9 cellular contexts compared by ENCODE assay signal in genomic region chr5:148957591-148958202, GRCh38.
A peak's percentile ranks its signal among the peaks of the same experiment; 100 is the strongest.
DNase-seq lines count a peak whose midpoint lies in the region; ATAC-seq, FAIRE-seq and TF ChIP-seq lines count a peak whose summit lies in the region.
"Had no signal": no experiment of that assay in that cellular context is flagged by ENCODE, and none has a peak within 500 bp of the region (broad histone marks: within the 10 kb centered on the region; RNA-seq: fewer than 3 reads in every experiment).

No MANE protein-coding gene starts in this region.

- TF ChIP-seq CTCF in astrocyte (IDR thresholded peaks at IDR 0.05; ENCODE audit: insufficient read depth, low read depth, low read length) = peak; percentile 87

- intact Hi-C loops in left colon (cut with DNase I, micrococcal nuclease) = no loop called here

- peak; percentile 5 for DNase-seq in NCI-H146 (lab: John Stamatoyannopoulos, UW)
- no peak for DNase-seq in NCI-H146 treated with DMSO at 0.1 percent for 48 hours (lab: John Stamatoyannopoulos, UW; ENCODE audit: unreplicated experiment)
- peak; percentile 59 for DNase-seq in SK-MEL-5 (ENCODE audit: low read depth, low spot score)
- DNase-seq in astrocyte (ENCODE audit: low read depth) = no peak
- DNase-seq in left colon = peak in 1 of 2 donors; percentile 54
- peak; percentile 12 to 25 for DNase-seq in stimulated activated CD8-positive, alpha-beta memory T cell treated with anti-CD3 and anti-CD28 coated beads, Interleukin-15, amount 100 ng/mL, for 48 hours (ENCODE audit: low read depth in 2 of 2)
- DNase-seq in hepatic stellate cell (ENCODE audit: low spot score) = no peak

- no peak overlapping the region for H2AFZ ChIP-seq in astrocyte (ENCODE audit: low read depth, low read length)

- H3K4me3 ChIP-seq in astrocyte (ENCODE audit: insufficient read depth, low read depth, low read length) = no peak overlapping the region

- H4K20me1 ChIP-seq in astrocyte (ENCODE audit: insufficient read depth, low read length) = no peaks in the 10 kb centered on the region

- in situ Hi-C loops in SK-MEL-5 (cut with HindIII; ENCODE audit: low pct_unique_long_range_greater_than_20kb, low sequenced_read_pairs) = no loop called here

- peaks cover 3% of the 10 kb centered on the region for H3K27me3 ChIP-seq in astrocyte (ENCODE audit: insufficient read depth, low read length)

- no peak overlapping the region for H3K9ac ChIP-seq in astrocyte (ENCODE audit: low read length)

- no peak overlapping the region for H3K4me2 ChIP-seq in astrocyte (ENCODE audit: low read length)

- no peaks in the 10 kb centered on the region for H3K79me2 ChIP-seq in astrocyte (ENCODE audit: insufficient read depth, low read length)

- H3K4me1 ChIP-seq in astrocyte (ENCODE audit: insufficient read depth, low read length) = no peaks in the 10 kb centered on the region

- no peaks in the 10 kb centered on the region for H3K36me3 Mint-ChIP-seq in astrocyte (ENCODE audit: low read depth, unreplicated experiment)

- H3K27ac ChIP-seq in astrocyte (ENCODE audit: low read depth, low read length) = no peak overlapping the region

- ATAC-seq in HG02973 (IDR thresholded peaks at IDR 0.05; ENCODE audit: unreplicated experiment) (peak; percentile 68), left colon (peak; percentile 45)

- no peak overlapping the region for H3K4me3 Mint-ChIP-seq in astrocyte (ENCODE audit: unreplicated experiment)

- H3K36me3 ChIP-seq in astrocyte (ENCODE audit: insufficient read depth, low read length) = no peaks in the 10 kb centered on the region

- H3K9me3 Mint-ChIP-seq in astrocyte (ENCODE audit: unreplicated experiment) = peaks cover 2% of the 10 kb centered on the region

- no peaks in the 10 kb centered on the region for H3K4me1 Mint-ChIP-seq in astrocyte (ENCODE audit: low read depth, unreplicated experiment)

- H3K27me3 Mint-ChIP-seq in astrocyte (ENCODE audit: low read depth, unreplicated experiment) = peaks cover 10% of the 10 kb centered on the region

- H3K9me3 ChIP-seq in astrocyte (ENCODE audit: insufficient read depth, low read depth, low read length) = no peaks in the 10 kb centered on the region

- H3K27ac Mint-ChIP-seq in astrocyte (ENCODE audit: unreplicated experiment) = peak overlapping the region; percentile 19

- FAIRE-seq in astrocyte (lab: Jason Lieb, UNC) = no peak
- FAIRE-seq: colon had no signal

Comparison
In these comparisons a context has a peak if more than half of its experiments do, and no peak if none do; other contexts are left out.
1. DNase-seq: peak in NCI-H146 (single experiment), SK-MEL-5 (single experiment) and stimulated activated CD8-positive, alpha-beta memory T cell treated with anti-CD3 and anti-CD28 coated beads, Interleukin-15, amount 100 ng/mL, for 48 hours (2 of 2); none in NCI-H146 treated with DMSO at 0.1 percent for 48 hours (single experiment), astrocyte (single experiment) and hepatic stellate cell (single experiment).